Comparison of ENCODE assay signal across 11 cellular contexts in genomic region chr20:37349517-37350491, GRCh38. TPM values are rescaled to one million over a fixed set of nuclear protein-coding genes. Genes with fewer than 3 reads are reported as not detected.
DNase-seq lines count a peak whose midpoint lies in the region; ATAC-seq, FAIRE-seq and TF ChIP-seq lines count a peak whose summit lies in the region.
"Had no signal": no experiment of that assay in that cellular context is flagged by ENCODE, and none has a peak within 500 bp of the region (broad histone marks: within the 10 kb centered on the region; RNA-seq: fewer than 3 reads in every experiment).

No MANE protein-coding gene starts in this region.

- H3K79me1 ChIP-seq in H1 (ENCODE audit: low read depth, low read length) = peaks cover 21% of the 10 kb centered on the region

- H2BK12ac ChIP-seq in H1 (ENCODE audit: low read depth, low read length) = no peak overlapping the region

- TF ChIP-seq EP300 in H1 (IDR thresholded peaks at IDR 0.05; ENCODE audit: borderline replicate concordance in 1 of 2, low read depth in 2 of 2, low read length in 2 of 2) = no peak

- TF ChIP-seq RAD21 in H1 (IDR thresholded peaks at IDR 0.05 in 1 of 2, conservative IDR thresholded peaks at IDR 0.05 in 1 of 2; ENCODE audit: low read depth in 2 of 2, low read length in 2 of 2) = no peak

- H3K4ac ChIP-seq in H1 (replicated peaks; ENCODE audit: insufficient read length, low read depth, low read length) = no peak overlapping the region

- H2BK15ac ChIP-seq in H1 (ENCODE audit: low read length) = no peak overlapping the region

- intact Hi-C loops in posterior vena cava (cut with DNase I) = no loop called here

- H3K4me3 ChIP-seq in BLaER1 treated with 17β-estradiol and CSF1 and Interleukin-3, amounts not matched to agents 10 nM and 100 nM = peak overlapping the region in 6 of 10 experiments; percentile 5 to 73 (median 24); a peak in 6 of 20 replicates
- no peak overlapping the region for H3K4me3 ChIP-seq in H1 (ENCODE audit: extremely low read depth in 1 of 4, insufficient read depth in 2 of 4, low read depth in 3 of 4, low read length in 4 of 4)

- H3K4me1 ChIP-seq in BLaER1 treated with 17β-estradiol and CSF1 and Interleukin-3, amounts not matched to agents 10 nM and 100 nM = peaks cover 64 to 90% (median 89%) of the 10 kb centered on the region in 10 experiments
- H3K4me1 ChIP-seq in H1 (replicated peaks in 1 of 4; ENCODE audit: control insufficient read depth in 3 of 4, insufficient read depth in 4 of 4, low read length in 3 of 4) = peaks cover 0 to 11% (median 6%) of the 10 kb centered on the region in 4 experiments; a peak in 4 of 7 replicates

- no peak for ATAC-seq in HG03095 (IDR thresholded peaks at IDR 0.05; ENCODE audit: unreplicated experiment)
- no peak for ATAC-seq in HG03354 (IDR thresholded peaks at IDR 0.05; ENCODE audit: poor library complexity, severe bottlenecking, unreplicated experiment)

- no peak overlapping the region for H3K56ac ChIP-seq in H1 (replicated peaks; ENCODE audit: insufficient read length, low read depth, low read length)

- CTCF ChIA-PET in H1 (lab: Charles Lee; ENCODE audit: partially characterized antibody) = interaction anchor here (1.9 to 2.8 kb wide), 2 partner anchors 35 to 80 kb away, joined by 9 to 11 read pairs; no protein-coding TSS in a partner anchor

- H2AFZ ChIP-seq in H1 (ENCODE audit: low read length) = no peak overlapping the region

- 0 out of 2 replicates have a peak overlapping the region, but pooled peaks have one; percentile 26 for H2BK5ac ChIP-seq in H1 (ENCODE audit: low read depth, low read length)

- H3K36me3 ChIP-seq in BLaER1 treated with 17β-estradiol and CSF1 and Interleukin-3, amounts not matched to agents 10 nM and 100 nM = peaks cover 10 to 49% (median 35%) of the 10 kb centered on the region in 11 experiments; a peak in 20 of 22 replicates
- H3K36me3 ChIP-seq in H1 (ENCODE audit: control insufficient read depth in 2 of 4, insufficient read depth in 4 of 4, low read length in 3 of 4) = peaks cover 0 to 4% (median 0%) of the 10 kb centered on the region in 4 experiments; a peak in 3 of 8 replicates

- peak overlapping the region; percentile 33 to 79 (median 68); a peak in 21 of 22 replicates for H3K27ac ChIP-seq in BLaER1 treated with 17β-estradiol and CSF1 and Interleukin-3, amounts not matched to agents 10 nM and 100 nM
- no peak overlapping the region for H3K27ac ChIP-seq in H1 (ENCODE audit: low read depth, low read length)
- H3K27ac ChIP-seq: VCaP had no signal

- TF ChIP-seq POLR2A in H1 (IDR thresholded peaks at IDR 0.05; ENCODE audit: control extremely low read depth in 1 of 2, low read depth in 2 of 2, low read length in 2 of 2) = 0 out of 3 replicates have a peak, but pooled peaks of 1 of the 2 experiments have one; percentile 23

- no peak for TF ChIP-seq CTCF in H1 (IDR thresholded peaks at IDR 0.05; ENCODE audit: control extremely low read depth in 1 of 3, insufficient read depth in 1 of 3, low read depth in 1 of 3, low read length in 3 of 3)

- no peak overlapping the region for H3K14ac ChIP-seq in H1 (ENCODE audit: insufficient read length)

- H2BK20ac ChIP-seq in H1 (ENCODE audit: low read length) = no peak overlapping the region

- no peak overlapping the region for H3K23ac ChIP-seq in H1 (ENCODE audit: insufficient read length)

- H3K4me2 ChIP-seq in BLaER1 treated with 17β-estradiol and CSF1 and Interleukin-3, amounts not matched to agents 10 nM and 100 nM = peak overlapping the region; percentile 33 to 99 (median 95)
- H3K4me2 ChIP-seq in H1 (ENCODE audit: insufficient read depth in 1 of 2, low read depth in 2 of 2, low read length in 2 of 2) = no peak overlapping the region

- POLR2A ChIA-PET in H1 (lab: Charles Lee; ENCODE audit: partially characterized antibody) = interaction anchor here (0.6 to 8.3 kb wide), 6 partner anchors 12 to 34 kb away, joined by 3 to 50 read pairs (median 3); no protein-coding TSS in a partner anchor

- H4K8ac ChIP-seq in H1 (ENCODE audit: extremely low read depth, insufficient read depth, low read length) = no peak overlapping the region

- no peaks in the 10 kb centered on the region; the same call in 1 of the 2 replicates for H3K23me2 ChIP-seq in H1 (ENCODE audit: low read depth, low read length)

- H4K5ac ChIP-seq in H1 (ENCODE audit: insufficient read length, low read depth, low read length) = no peak overlapping the region

- DNase-seq in LHCN-M2 (ENCODE audit: low read depth) (peak; percentile 19), H1 (ENCODE audit: low read depth in 1 of 2, low spot score in 2 of 2) (no peak), posterior vena cava (ENCODE audit: low spot score) (peak; percentile 83), NCI-H526 (lab: John Stamatoyannopoulos, UW) (no peak)
- DNase-seq in stimulated activated CD4-positive, alpha-beta T cell treated with anti-CD3 and anti-CD28 coated beads, Interleukin-2, amount 100 ng/mL, for 48 hours = no peak
- DNase-seq: DMS153, NCI-H69 had no signal

- H3K9ac ChIP-seq in BLaER1 treated with 17β-estradiol and CSF1 and Interleukin-3, amounts not matched to agents 10 nM and 100 nM = peak overlapping the region; percentile 10 to 81 (median 50); a peak in 18 of 22 replicates
- no peak overlapping the region for H3K9ac ChIP-seq in H1 (replicated peaks in 1 of 4; ENCODE audit: extremely low read depth in 1 of 4, low read depth in 3 of 4, low read length in 3 of 4)

- H3K18ac ChIP-seq in H1 (ENCODE audit: extremely low read depth, low read length) = no peak overlapping the region

- H2AK5ac ChIP-seq in H1 (ENCODE audit: low read depth, low read length) = no peak overlapping the region

- H4K20me1 ChIP-seq in BLaER1 treated with 17β-estradiol and CSF1 and Interleukin-3, amounts not matched to agents 10 nM and 100 nM = peaks cover 40 to 81% (median 71%) of the 10 kb centered on the region in 11 experiments
- H4K20me1 ChIP-seq in H1 (replicated peaks in 1 of 2; ENCODE audit: control insufficient read depth in 1 of 2, insufficient read depth in 2 of 2, low read length in 2 of 2) = peaks cover 3 to 21% of the 10 kb centered on the region in 2 experiments

- H2BK120ac ChIP-seq in H1 (replicated peaks; ENCODE audit: low read depth, low read length) = no peak overlapping the region

- H3K27me3 ChIP-seq in BLaER1 treated with 17β-estradiol and CSF1 and Interleukin-3, amounts not matched to agents 10 nM and 100 nM = no peaks in the 10 kb centered on the region
- H3K27me3 ChIP-seq in H1 (replicated peaks in 1 of 4; ENCODE audit: control insufficient read depth in 3 of 4, extremely low read depth in 1 of 4, insufficient read depth in 3 of 4, low read length in 3 of 4) = no peaks in the 10 kb centered on the region

- no peak overlapping the region for H4K91ac ChIP-seq in H1 (replicated peaks; ENCODE audit: insufficient read length, low read length)

- FAIRE-seq in H1 (lab: Jason Lieb, UNC) = no peak

- 88% methylated on average over 16 of the region's 16 CpGs; no CpG with 5 or more reads in 1 of the 2 experiments for WGBS in H1 (ENCODE audit: extremely low coverage in 1 of 2, insufficient coverage in 1 of 2, insufficient read length in 1 of 2, insufficient replicate concordance in 2 of 2, low coverage in 1 of 2, low lambda C conversion rate in 2 of 2, missing lambda C conversion rate in 1 of 2), 2 experiments

- H3K9me3 ChIP-seq in BLaER1 treated with 17β-estradiol and CSF1 and Interleukin-3, amounts not matched to agents 10 nM and 100 nM (replicated peaks in 1 of 11) = no peaks in the 10 kb centered on the region
- no peaks in the 10 kb centered on the region for H3K9me3 ChIP-seq in H1 (ENCODE audit: insufficient read depth in 2 of 2, low read depth in 1 of 2, low read length in 1 of 2)

- H3K79me2 ChIP-seq in H1 (ENCODE audit: control insufficient read depth in 1 of 2, insufficient read depth in 2 of 2, low read length in 2 of 2) = peaks cover 6 to 79% of the 10 kb centered on the region in 2 experiments; a peak in 3 of 4 replicates

TF ChIP-seq in H1, 55 proteins besides CTCF, POLR2A, EP300 and RAD21 (continues in another document):
- TF ChIP-seq RNF2 (IDR thresholded peaks at IDR 0.05; ENCODE audit: borderline replicate concordance, low read depth, low read length, missing control alignments, poor library complexity, severe bottlenecking) = no peak
- no peak for TF ChIP-seq TAF1 (IDR thresholded peaks at IDR 0.05; ENCODE audit: low read depth, low read length)
- no peak for TF ChIP-seq EGR1 (IDR thresholded peaks at IDR 0.05; ENCODE audit: borderline replicate concordance, low read depth, low read length)
- no peak for TF ChIP-seq BRCA1 (IDR thresholded peaks at IDR 0.05; ENCODE audit: low read depth, low read length)
- TF ChIP-seq NRF1 (IDR thresholded peaks at IDR 0.05; ENCODE audit: low read depth, low read length) = no peak
- no peak for TF ChIP-seq TEAD4 (IDR thresholded peaks at IDR 0.05; ENCODE audit: low read depth, low read length)
- no peak for TF ChIP-seq ASH2L (IDR thresholded peaks at IDR 0.05; ENCODE audit: low read length)
- TF ChIP-seq E2F6 (IDR thresholded peaks at IDR 0.05) = no peak
- no peak for TF ChIP-seq HDAC2 (IDR thresholded peaks at IDR 0.05; ENCODE audit: borderline replicate concordance in 1 of 2, low read depth in 2 of 2, low read length in 2 of 2)
- no peak for TF ChIP-seq FOSL1 (IDR thresholded peaks at IDR 0.05; ENCODE audit: insufficient read depth, low read depth, low read length)
- no peak for TF ChIP-seq HDAC6 (IDR thresholded peaks at IDR 0.05; ENCODE audit: low read depth, low read length)
- no peak for TF ChIP-seq RFX5 (IDR thresholded peaks at IDR 0.05; ENCODE audit: borderline replicate concordance, low read depth, low read length)
- no peak for TF ChIP-seq CBX8 (IDR thresholded peaks at IDR 0.05; ENCODE audit: borderline replicate concordance, low read depth, low read length)
- TF ChIP-seq MAFK (IDR thresholded peaks at IDR 0.05; ENCODE audit: low read depth, low read length) = no peak

RNA-seq across cellular contexts. Expression of gene SRC, which starts 3.9 kb away (rescaled TPM):
- total RNA-seq in LHCN-M2 (2014; rRNA removed) = 7.5 and 7.8 TPM in 2 replicates
- polyA plus RNA-seq in LHCN-M2 (2012) = 9.5 TPM
- total RNA-seq in H1 (2021; fragmentation: NEBNext Ultra II Directional; extraction: Animal tissue kit (Norgen Biotek cat#: 25700)) = 28.8 and 29.8 TPM in 2 replicates
- 27.6 and 35.4 TPM in 2 replicates for polyA plus RNA-seq in H1 (2011; rRNA removed)
- polyA plus RNA-seq in H1 (2011; cell fraction: cytosol; rRNA removed) = 25.1 TPM
- polyA plus RNA-seq in H1 (2011; cell fraction: nucleus; rRNA removed) = 100 TPM
- 19.4 to 31.2 TPM (median 26.5 TPM) in 4 replicates for polyA plus RNA-seq in H1 (2012, experiment 1 of 2)
- polyA plus RNA-seq in H1 (2012, experiment 2 of 2) = 20.4 TPM
- polyA plus RNA-seq in H1 (2013, experiment 1 of 2) = 17.9 TPM
- 15.1 TPM for polyA plus RNA-seq in H1 (2013, experiment 2 of 2)
- polyA minus RNA-seq in H1 (2011; rRNA and poly(A)+ RNA removed) = 28.2 and 38.4 TPM in 2 replicates
- 28.6 TPM for polyA minus RNA-seq in H1 (2011; cell fraction: cytosol; rRNA and poly(A)+ RNA removed)
- polyA minus RNA-seq in H1 (2011; cell fraction: nucleus; rRNA and poly(A)+ RNA removed) = 41.9 TPM
- 10 to 100 TPM; 35.4 to 39.1 TPM for total RNA-seq in posterior vena cava

Comparison
In these comparisons a context has a peak if more than half of its experiments do, and no peak if none do; other contexts are left out.
1. H3K4me2 ChIP-seq: peak in BLaER1 treated with 17β-estradiol and CSF1 and Interleukin-3, amounts not matched to agents 10 nM and 100 nM (11 of 11); none in H1 (0 of 2).
2. H3K4me3 ChIP-seq: peak in BLaER1 treated with 17β-estradiol and CSF1 and Interleukin-3, amounts not matched to agents 10 nM and 100 nM (6 of 10); none in H1 (0 of 4).
3. H3K9ac ChIP-seq: peak in BLaER1 treated with 17β-estradiol and CSF1 and Interleukin-3, amounts not matched to agents 10 nM and 100 nM (11 of 11); none in H1 (0 of 4).
4. DNase-seq: peak in LHCN-M2 (single experiment) and posterior vena cava (single experiment); none in H1 (0 of 2), NCI-H526 (0 of 2) and stimulated activated CD4-positive, alpha-beta T cell treated with anti-CD3 and anti-CD28 coated beads, Interleukin-2, amount 100 ng/mL, for 48 hours (0 of 2).